In the genomic region with DNA sequence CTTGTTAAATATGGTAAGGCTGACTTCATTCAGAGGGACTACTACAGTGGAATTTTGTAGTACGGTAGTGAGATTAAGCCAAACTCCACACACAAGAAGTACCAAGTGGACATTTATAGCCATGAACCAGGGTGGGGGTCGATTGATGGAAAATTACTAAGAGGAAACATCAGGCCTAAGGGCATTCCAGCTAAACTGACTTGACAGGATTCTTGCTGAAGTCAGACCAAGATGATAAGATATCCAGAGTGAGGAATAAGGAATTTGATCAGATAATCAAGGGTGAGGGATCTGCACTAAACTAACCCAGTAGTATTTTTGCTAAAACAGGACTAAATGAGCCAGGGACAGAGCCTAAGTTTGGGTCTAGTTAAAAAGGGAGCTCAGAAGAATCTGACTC, we compare ENCODE assay signal across 1 cellular context.
TF ChIP-seq lines count a peak whose summit lies in the region.

No MANE protein-coding gene starts in this region.

TF ChIP-seq in GM23338, 12 proteins besides CTCF, POLR2A, EP300 and RAD21 (continued from another document):
- TF ChIP-seq, protein P1, sequence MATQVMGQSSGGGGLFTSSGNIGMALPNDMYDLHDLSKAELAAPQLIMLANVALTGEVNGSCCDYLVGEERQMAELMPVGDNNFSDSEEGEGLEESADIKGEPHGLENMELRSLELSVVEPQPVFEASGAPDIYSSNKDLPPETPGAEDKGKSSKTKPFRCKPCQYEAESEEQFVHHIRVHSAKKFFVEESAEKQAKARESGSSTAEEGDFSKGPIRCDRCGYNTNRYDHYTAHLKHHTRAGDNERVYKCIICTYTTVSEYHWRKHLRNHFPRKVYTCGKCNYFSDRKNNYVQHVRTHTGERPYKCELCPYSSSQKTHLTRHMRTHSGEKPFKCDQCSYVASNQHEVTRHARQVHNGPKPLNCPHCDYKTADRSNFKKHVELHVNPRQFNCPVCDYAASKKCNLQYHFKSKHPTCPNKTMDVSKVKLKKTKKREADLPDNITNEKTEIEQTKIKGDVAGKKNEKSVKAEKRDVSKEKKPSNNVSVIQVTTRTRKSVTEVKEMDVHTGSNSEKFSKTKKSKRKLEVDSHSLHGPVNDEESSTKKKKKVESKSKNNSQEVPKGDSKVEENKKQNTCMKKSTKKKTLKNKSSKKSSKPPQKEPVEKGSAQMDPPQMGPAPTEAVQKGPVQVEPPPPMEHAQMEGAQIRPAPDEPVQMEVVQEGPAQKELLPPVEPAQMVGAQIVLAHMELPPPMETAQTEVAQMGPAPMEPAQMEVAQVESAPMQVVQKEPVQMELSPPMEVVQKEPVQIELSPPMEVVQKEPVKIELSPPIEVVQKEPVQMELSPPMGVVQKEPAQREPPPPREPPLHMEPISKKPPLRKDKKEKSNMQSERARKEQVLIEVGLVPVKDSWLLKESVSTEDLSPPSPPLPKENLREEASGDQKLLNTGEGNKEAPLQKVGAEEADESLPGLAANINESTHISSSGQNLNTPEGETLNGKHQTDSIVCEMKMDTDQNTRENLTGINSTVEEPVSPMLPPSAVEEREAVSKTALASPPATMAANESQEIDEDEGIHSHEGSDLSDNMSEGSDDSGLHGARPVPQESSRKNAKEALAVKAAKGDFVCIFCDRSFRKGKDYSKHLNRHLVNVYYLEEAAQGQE (IDR thresholded peaks at IDR 0.05; ENCODE audit: unreplicated experiment) = no peak
- TF ChIP-seq EZH2 (IDR thresholded peaks at IDR 0.05; ENCODE audit: low read depth, unreplicated experiment) (no peak), STAT1 (IDR thresholded peaks at IDR 0.05; ENCODE audit: unreplicated experiment) (no peak), ZNF114 (CRISPR knock-in tag; IDR thresholded peaks at IDR 0.05) (no peak)
- TF ChIP-seq, protein P2, sequence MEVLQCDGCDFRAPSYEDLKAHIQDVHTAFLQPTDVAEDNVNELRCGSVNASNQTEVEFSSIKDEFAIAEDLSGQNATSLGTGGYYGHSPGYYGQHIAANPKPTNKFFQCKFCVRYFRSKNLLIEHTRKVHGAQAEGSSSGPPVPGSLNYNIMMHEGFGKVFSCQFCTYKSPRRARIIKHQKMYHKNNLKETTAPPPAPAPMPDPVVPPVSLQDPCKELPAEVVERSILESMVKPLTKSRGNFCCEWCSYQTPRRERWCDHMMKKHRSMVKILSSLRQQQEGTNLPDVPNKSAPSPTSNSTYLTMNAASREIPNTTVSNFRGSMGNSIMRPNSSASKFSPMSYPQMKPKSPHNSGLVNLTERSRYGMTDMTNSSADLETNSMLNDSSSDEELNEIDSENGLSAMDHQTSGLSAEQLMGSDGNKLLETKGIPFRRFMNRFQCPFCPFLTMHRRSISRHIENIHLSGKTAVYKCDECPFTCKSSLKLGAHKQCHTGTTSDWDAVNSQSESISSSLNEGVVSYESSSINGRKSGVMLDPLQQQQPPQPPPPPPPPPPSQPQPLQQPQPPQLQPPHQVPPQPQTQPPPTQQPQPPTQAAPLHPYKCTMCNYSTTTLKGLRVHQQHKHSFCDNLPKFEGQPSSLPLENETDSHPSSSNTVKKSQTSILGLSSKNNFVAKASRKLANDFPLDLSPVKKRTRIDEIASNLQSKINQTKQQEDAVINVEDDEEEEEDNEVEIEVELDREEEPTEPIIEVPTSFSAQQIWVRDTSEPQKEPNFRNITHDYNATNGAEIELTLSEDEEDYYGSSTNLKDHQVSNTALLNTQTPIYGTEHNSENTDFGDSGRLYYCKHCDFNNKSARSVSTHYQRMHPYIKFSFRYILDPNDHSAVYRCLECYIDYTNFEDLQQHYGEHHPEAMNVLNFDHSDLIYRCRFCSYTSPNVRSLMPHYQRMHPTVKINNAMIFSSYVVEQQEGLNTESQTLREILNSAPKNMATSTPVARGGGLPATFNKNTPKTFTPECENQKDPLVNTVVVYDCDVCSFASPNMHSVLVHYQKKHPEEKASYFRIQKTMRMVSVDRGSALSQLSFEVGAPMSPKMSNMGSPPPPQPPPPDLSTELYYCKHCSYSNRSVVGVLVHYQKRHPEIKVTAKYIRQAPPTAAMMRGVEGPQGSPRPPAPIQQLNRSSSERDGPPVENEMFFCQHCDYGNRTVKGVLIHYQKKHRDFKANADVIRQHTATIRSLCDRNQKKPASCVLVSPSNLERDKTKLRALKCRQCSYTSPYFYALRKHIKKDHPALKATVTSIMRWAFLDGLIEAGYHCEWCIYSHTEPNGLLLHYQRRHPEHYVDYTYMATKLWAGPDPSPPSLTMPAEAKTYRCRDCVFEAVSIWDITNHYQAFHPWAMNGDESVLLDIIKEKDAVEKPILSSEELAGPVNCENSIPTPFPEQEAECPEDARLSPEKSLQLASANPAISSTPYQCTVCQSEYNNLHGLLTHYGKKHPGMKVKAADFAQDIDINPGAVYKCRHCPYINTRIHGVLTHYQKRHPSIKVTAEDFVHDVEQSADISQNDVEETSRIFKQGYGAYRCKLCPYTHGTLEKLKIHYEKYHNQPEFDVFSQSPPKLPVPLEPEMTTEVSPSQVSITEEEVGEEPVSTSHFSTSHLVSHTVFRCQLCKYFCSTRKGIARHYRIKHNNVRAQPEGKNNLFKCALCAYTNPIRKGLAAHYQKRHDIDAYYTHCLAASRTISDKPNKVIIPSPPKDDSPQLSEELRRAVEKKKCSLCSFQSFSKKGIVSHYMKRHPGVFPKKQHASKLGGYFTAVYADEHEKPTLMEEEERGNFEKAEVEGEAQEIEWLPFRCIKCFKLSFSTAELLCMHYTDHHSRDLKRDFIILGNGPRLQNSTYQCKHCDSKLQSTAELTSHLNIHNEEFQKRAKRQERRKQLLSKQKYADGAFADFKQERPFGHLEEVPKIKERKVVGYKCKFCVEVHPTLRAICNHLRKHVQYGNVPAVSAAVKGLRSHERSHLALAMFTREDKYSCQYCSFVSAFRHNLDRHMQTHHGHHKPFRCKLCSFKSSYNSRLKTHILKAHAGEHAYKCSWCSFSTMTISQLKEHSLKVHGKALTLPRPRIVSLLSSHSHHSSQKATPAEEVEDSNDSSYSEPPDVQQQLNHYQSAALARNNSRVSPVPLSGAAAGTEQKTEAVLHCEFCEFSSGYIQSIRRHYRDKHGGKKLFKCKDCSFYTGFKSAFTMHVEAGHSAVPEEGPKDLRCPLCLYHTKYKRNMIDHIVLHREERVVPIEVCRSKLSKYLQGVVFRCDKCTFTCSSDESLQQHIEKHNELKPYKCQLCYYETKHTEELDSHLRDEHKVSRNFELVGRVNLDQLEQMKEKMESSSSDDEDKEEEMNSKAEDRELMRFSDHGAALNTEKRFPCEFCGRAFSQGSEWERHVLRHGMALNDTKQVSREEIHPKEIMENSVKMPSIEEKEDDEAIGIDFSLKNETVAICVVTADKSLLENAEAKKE (CRISPR knock-in tag; IDR thresholded peaks at IDR 0.05) = no peak
